In genomic region chr7:156693627-156694026, GRCh38 we compare ENCODE assay signal across 18 cellular contexts. TPM values are rescaled to one million over a fixed set of nuclear protein-coding genes. Genes with fewer than 3 reads are reported as not detected.
DNase-seq lines count a peak whose midpoint lies in the region; ATAC-seq, FAIRE-seq and TF ChIP-seq lines count a peak whose summit lies in the region.
"Had no signal": no experiment of that assay in that cellular context is flagged by ENCODE, and none has a peak within 500 bp of the region (broad histone marks: within the 10 kb centered on the region; RNA-seq: fewer than 3 reads in every experiment).

No MANE protein-coding gene starts in this region.

- H3K9ac ChIP-seq in HepG2 (ENCODE audit: insufficient read depth, low read depth, low read length) = no peak overlapping the region
- H3K9ac ChIP-seq: BLaER1, GM23248 had no signal

- TF ChIP-seq POLR2A in right lobe of liver (IDR thresholded peaks at IDR 0.05) (no peak), HepG2 (IDR thresholded peaks at IDR 0.05; ENCODE audit: insufficient read depth in 1 of 2, low read depth in 2 of 2, low read length in 2 of 2) (no peak)

- in situ Hi-C loops in HepG2 (cut with HindIII; ENCODE audit: extremely low pct_ligation_motif_present, low pct_unique_long_range_greater_than_20kb) = no loop called here

- H3K4me1 ChIP-seq in right lobe of liver (no peaks in the 10 kb centered on the region), HepG2 (ENCODE audit: insufficient read depth, low read length) (peaks cover 9% of the 10 kb centered on the region; the same call in 1 of the 2 replicates), mucosa of descending colon (ENCODE audit: low read depth) (no peaks in the 10 kb centered on the region)
- H3K4me1 ChIP-seq: BLaER1 had no signal

- no peak overlapping the region for H3K4me2 ChIP-seq in HepG2 (ENCODE audit: low read depth, low read length)
- H3K4me2 ChIP-seq: BLaER1 had no signal

- H3K36me3 ChIP-seq in right lobe of liver (no peaks in the 10 kb centered on the region), HepG2 (replicated peaks in 1 of 2; ENCODE audit: control insufficient read depth in 1 of 2, insufficient read depth in 2 of 2, low read length in 2 of 2) (no peaks in the 10 kb centered on the region), mucosa of descending colon (ENCODE audit: low read depth) (no peaks in the 10 kb centered on the region)

- no peak for DNase-seq in right lobe of liver
- no peak for DNase-seq in HepG2 (ENCODE audit: low spot score)
- no peak for DNase-seq in left colon
- no peak for DNase-seq in mucosa of descending colon
- no peak for DNase-seq in RKO (ENCODE audit: low spot score)
- DNase-seq: Caco-2; CD4-positive, CD25-positive, alpha-beta regulatory T cell; CD8-positive, alpha-beta T cell; DMS153; DND-41; GM23248; H7; HCEC 1CT had no signal

- FAIRE-seq in HepG2 (lab: Jason Lieb, UNC) = no peak
- FAIRE-seq: GM12892, H1 had no signal

- no peak overlapping the region for H3K27ac ChIP-seq in right lobe of liver
- H3K27ac ChIP-seq in HepG2 (ENCODE audit: extremely low read length, insufficient read depth, low read length) = no peak overlapping the region
- H3K27ac ChIP-seq: 22Rv1, BLaER1, GM23248 had no signal

- H3K9me3 ChIP-seq in right lobe of liver (no peaks in the 10 kb centered on the region), HepG2 (ENCODE audit: low read length) (peaks cover 10% of the 10 kb centered on the region; the same call in 1 of the 2 replicates), mucosa of descending colon (peaks cover 19% of the 10 kb centered on the region)

- H2AFZ ChIP-seq in HepG2 (ENCODE audit: low read length) = no peak overlapping the region
- H2AFZ ChIP-seq: GM23248 had no signal

- TF ChIP-seq CTCF in right lobe of liver (IDR thresholded peaks at IDR 0.05) (no peak), HepG2 (CRISPR knock-in tag; IDR thresholded peaks at IDR 0.05) (no peak), mucosa of descending colon (IDR thresholded peaks at IDR 0.05) (no peak)

- intact Hi-C loops in right lobe of liver (cut with DNase I) (no loop called here), HepG2 (cut with micrococcal nuclease; ENCODE audit: unreplicated experiment) (no loop called here), left colon (cut with DNase I, micrococcal nuclease) (no loop called here), mucosa of descending colon (cut with DNase I, micrococcal nuclease) (no loop called here)

- POLR2A ChIA-PET in HepG2 (lab: Yijun Ruan, JAX) = no interaction called here

- ATAC-seq in right lobe of liver (peak; percentile 49 to 68 (median 58)), HepG2 (no peak), left colon (peak; percentile 67), mucosa of descending colon (peak; percentile 47), GM21390 (IDR thresholded peaks at IDR 0.05; ENCODE audit: unreplicated experiment) (no peak)
- ATAC-seq: CD8-positive, alpha-beta T cell had no signal

- CTCF ChIA-PET in HepG2 (lab: Yijun Ruan, JAX; ENCODE audit: low intra/inter-chr PET ratio, low total read pairs) = no interaction called here

- H3K4me3 ChIP-seq in right lobe of liver (no peak overlapping the region), HepG2 (replicated peaks in 1 of 3; ENCODE audit: insufficient read depth in 1 of 3, low read depth in 2 of 3, low read length in 3 of 3) (no peak overlapping the region), mucosa of descending colon (no peak overlapping the region)
- H3K4me3 ChIP-seq: BLaER1, GM23248 had no signal

- H4K20me1 ChIP-seq in HepG2 (ENCODE audit: insufficient read depth, low read length) = no peaks in the 10 kb centered on the region
- H4K20me1 ChIP-seq: BLaER1 had no signal

- TF ChIP-seq EP300 in HepG2 (IDR thresholded peaks at IDR 0.05; ENCODE audit: low read depth in 2 of 2, low read length in 2 of 2) (no peak), HepG2 (CRISPR knock-in tag; IDR thresholded peaks at IDR 0.05; ENCODE audit: borderline replicate concordance) (no peak)

- no peak for TF ChIP-seq RAD21 in HepG2 (CRISPR knock-in tag; IDR thresholded peaks at IDR 0.05)

- 49% methylated on average over 3 of the region's 3 CpGs for WGBS in right lobe of liver (ENCODE audit: insufficient coverage, low coverage, low lambda C conversion rate, missing lambda C conversion rate)
- 94% methylated on average over 3 of the region's 3 CpGs for WGBS in HepG2 (ENCODE audit: low lambda C conversion rate)

- no TSS peak for BruUV-seq in HepG2 (replicated peaks; lab: Mats Ljungman, UMichigan)

- no peaks in the 10 kb centered on the region for H3K79me2 ChIP-seq in HepG2 (ENCODE audit: insufficient read depth, low read length)

- no peaks in the 10 kb centered on the region for H3K27me3 ChIP-seq in right lobe of liver
- H3K27me3 ChIP-seq in HepG2 (ENCODE audit: control insufficient read depth in 1 of 2, insufficient read depth in 2 of 2, low read length in 2 of 2) = no peaks in the 10 kb centered on the region
- H3K27me3 ChIP-seq: BLaER1 had no signal

TF ChIP-seq in HepG2, 621 proteins besides CTCF, POLR2A, EP300 and RAD21:
- TF ChIP-seq ZNF451 (CRISPR knock-in tag; IDR thresholded peaks at IDR 0.05) (no peak), FIP1L1 (IDR thresholded peaks at IDR 0.05; ENCODE audit: borderline replicate concordance, insufficient read depth, low read depth, low read length) (no peak), GATA4 (IDR thresholded peaks at IDR 0.05; ENCODE audit: borderline replicate concordance, low read depth) (no peak), ZNF556 (CRISPR knock-in tag; IDR thresholded peaks at IDR 0.05; ENCODE audit: borderline replicate concordance) (no peak), ZUFSP (CRISPR knock-in tag; IDR thresholded peaks at IDR 0.05; ENCODE audit: borderline replicate concordance) (no peak), ZNF235 (CRISPR knock-in tag; IDR thresholded peaks at IDR 0.05; ENCODE audit: borderline replicate concordance) (no peak), ATAD3A (CRISPR knock-in tag; IDR thresholded peaks at IDR 0.05) (no peak), ZNF432 (CRISPR knock-in tag; IDR thresholded peaks at IDR 0.05; ENCODE audit: borderline replicate concordance) (no peak)
- TF ChIP-seq, protein P1, sequence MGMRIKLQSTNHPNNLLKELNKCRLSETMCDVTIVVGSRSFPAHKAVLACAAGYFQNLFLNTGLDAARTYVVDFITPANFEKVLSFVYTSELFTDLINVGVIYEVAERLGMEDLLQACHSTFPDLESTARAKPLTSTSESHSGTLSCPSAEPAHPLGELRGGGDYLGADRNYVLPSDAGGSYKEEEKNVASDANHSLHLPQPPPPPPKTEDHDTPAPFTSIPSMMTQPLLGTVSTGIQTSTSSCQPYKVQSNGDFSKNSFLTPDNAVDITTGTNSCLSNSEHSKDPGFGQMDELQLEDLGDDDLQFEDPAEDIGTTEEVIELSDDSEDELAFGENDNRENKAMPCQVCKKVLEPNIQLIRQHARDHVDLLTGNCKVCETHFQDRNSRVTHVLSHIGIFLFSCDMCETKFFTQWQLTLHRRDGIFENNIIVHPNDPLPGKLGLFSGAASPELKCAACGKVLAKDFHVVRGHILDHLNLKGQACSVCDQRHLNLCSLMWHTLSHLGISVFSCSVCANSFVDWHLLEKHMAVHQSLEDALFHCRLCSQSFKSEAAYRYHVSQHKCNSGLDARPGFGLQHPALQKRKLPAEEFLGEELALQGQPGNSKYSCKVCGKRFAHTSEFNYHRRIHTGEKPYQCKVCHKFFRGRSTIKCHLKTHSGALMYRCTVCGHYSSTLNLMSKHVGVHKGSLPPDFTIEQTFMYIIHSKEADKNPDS (CRISPR knock-in tag; IDR thresholded peaks at IDR 0.05) = no peak

RNA-seq across cellular contexts. Expression of gene RNF32, which starts 53.1 kb away (rescaled TPM):
- under 1 TPM in 5 of 6 experiments, not detected in 1; 0.23 to 0.84 (median 0.66) TPM for total RNA-seq in right lobe of liver
- not detected in 2 replicates for total RNA-seq in HepG2 (2016; rRNA removed; fragmentation: Illumina TruSeq; extraction: Trizol)
- total RNA-seq in HepG2 (2016; cell fraction: cytosol; rRNA removed; fragmentation: Illumina TruSeq; extraction: Trizol; ENCODE audit: low read depth) = not detected in 2 replicates
- not detected in 2 replicates for total RNA-seq in HepG2 (2016; cell fraction: insoluble cytoplasmic fraction; rRNA removed; fragmentation: Illumina TruSeq; extraction: Trizol)
- total RNA-seq in HepG2 (2016; cell fraction: membrane; rRNA removed; fragmentation: Illumina TruSeq; extraction: Trizol) = not detected in 2 replicates
- not detected in 2 replicates for total RNA-seq in HepG2 (2016; cell fraction: nucleus; rRNA removed; fragmentation: Illumina TruSeq; extraction: Trizol)
- not detected in 2 replicates for polyA plus RNA-seq in HepG2 (2011; rRNA removed)
- polyA plus RNA-seq in HepG2 (2011; cell fraction: cytosol; rRNA removed) = not detected in 2 replicates
- not detected in 2 replicates for polyA plus RNA-seq in HepG2 (2011; cell fraction: nucleus; rRNA removed)
- 1.0 and 1.6 TPM in 2 replicates for polyA plus RNA-seq in HepG2 (2012)
- polyA plus RNA-seq in HepG2 (2016; cell fraction: cytosol; fragmentation: Illumina TruSeq; extraction: Trizol; ENCODE audit: low read depth) = not detected in 2 replicates
- not detected in 2 replicates for polyA plus RNA-seq in HepG2 (2016; cell fraction: insoluble cytoplasmic fraction; fragmentation: Illumina TruSeq; extraction: Trizol; ENCODE audit: low read depth)
- polyA plus RNA-seq in HepG2 (2016; cell fraction: membrane; fragmentation: Illumina TruSeq; extraction: Trizol; ENCODE audit: low read depth) = not detected in 2 replicates
- not detected in 2 replicates for polyA plus RNA-seq in HepG2 (2016; cell fraction: nucleus; fragmentation: Illumina TruSeq; extraction: Trizol; ENCODE audit: insufficient read depth, low read depth)
- not detected in 2 replicates for polyA minus RNA-seq in HepG2 (2011; rRNA and poly(A)+ RNA removed; ENCODE audit: low replicate concordance)
- polyA minus RNA-seq in HepG2 (2011; cell fraction: cytosol; rRNA and poly(A)+ RNA removed) = not detected in 2 replicates
- not detected in 2 replicates for polyA minus RNA-seq in HepG2 (2011; cell fraction: nucleus; rRNA and poly(A)+ RNA removed)
- 1 to 10 TPM; 2.8 to 3.6 TPM for total RNA-seq in left colon
- 1 to 10 TPM; 2.0 to 3.7 (median 3.5) TPM for total RNA-seq in mucosa of descending colon

Comparison
In these comparisons a context has a peak if more than half of its experiments do, and no peak if none do; other contexts are left out.
1. ATAC-seq: peak in right lobe of liver (4 of 4), left colon (single experiment) and mucosa of descending colon (single experiment); none in HepG2 (single experiment) and GM21390 (single experiment).